In the genomic region with DNA sequence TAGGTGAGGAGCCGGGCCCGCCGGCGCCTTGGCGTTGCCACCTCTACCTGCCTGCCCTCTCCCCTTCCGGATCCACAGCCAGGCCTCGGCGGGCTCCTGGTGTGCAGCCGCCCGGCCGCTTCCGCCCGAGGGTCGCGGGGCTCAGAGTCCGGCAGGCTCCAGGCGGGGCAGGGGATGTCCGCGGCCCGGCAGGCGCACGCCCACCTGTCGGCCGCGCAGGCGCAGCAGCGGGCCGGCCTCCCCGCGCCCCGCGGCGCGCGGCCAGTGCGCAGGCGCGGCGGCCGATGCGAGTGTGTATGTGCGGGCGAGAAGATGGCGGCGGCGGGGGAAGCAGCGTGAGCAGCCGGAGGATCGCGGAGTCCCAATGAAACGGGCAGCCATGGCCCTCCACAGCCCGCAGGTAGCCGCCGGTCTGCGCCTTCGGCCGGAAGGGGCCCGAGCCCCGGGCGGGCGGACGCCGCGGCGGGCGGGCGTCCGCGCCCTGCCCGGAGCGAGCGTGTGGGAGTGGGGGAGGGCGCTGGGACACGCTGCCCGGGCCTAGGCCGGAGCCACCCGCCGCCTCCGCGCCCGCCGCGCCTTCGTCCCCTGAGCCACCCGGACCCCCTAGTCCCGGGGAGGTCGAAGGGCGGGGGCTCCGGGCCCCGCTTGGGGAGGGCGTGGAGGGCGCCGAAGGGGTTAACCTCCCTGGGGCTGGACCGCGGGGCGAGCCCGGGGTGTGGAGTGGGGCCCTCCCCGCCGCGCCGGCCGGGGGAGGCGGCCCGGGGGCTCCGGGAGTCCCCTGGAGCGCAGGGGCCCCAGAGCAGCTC, we compare ENCODE assay signal across 8 cellular contexts. TPM values are rescaled to one million over a fixed set of nuclear protein-coding genes. Genes with fewer than 3 reads are reported as not detected.
DNase-seq lines count a peak whose midpoint lies in the region; ATAC-seq lines count a peak whose summit lies in the region.

A gene with protein sequence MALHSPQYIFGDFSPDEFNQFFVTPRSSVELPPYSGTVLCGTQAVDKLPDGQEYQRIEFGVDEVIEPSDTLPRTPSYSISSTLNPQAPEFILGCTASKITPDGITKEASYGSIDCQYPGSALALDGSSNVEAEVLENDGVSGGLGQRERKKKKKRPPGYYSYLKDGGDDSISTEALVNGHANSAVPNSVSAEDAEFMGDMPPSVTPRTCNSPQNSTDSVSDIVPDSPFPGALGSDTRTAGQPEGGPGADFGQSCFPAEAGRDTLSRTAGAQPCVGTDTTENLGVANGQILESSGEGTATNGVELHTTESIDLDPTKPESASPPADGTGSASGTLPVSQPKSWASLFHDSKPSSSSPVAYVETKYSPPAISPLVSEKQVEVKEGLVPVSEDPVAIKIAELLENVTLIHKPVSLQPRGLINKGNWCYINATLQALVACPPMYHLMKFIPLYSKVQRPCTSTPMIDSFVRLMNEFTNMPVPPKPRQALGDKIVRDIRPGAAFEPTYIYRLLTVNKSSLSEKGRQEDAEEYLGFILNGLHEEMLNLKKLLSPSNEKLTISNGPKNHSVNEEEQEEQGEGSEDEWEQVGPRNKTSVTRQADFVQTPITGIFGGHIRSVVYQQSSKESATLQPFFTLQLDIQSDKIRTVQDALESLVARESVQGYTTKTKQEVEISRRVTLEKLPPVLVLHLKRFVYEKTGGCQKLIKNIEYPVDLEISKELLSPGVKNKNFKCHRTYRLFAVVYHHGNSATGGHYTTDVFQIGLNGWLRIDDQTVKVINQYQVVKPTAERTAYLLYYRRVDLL (plus strand): TSS at position 289 of the 806 bp plus-strand sequence. CDS start 91 bp downstream, at position 380.

- DNase-seq in AG08396 (ENCODE audit: low spot score) = peak; percentile 100
- peak; percentile 69 for DNase-seq in NCI-H460 (ENCODE audit: extremely low read depth, low read depth)
- DNase-seq in activated CD4-positive, alpha-beta T cell treated with anti-CD3 and anti-CD28 coated beads for 48 hours = peak; percentile 85
- peak; percentile 56 for DNase-seq in dedifferentiated amniotic fluid mesenchymal stem cell (ENCODE audit: extremely low spot score)
- peak; percentile 82 for DNase-seq in left lobe of liver (ENCODE audit: low spot score)
- peak; percentile 84 to 85 for DNase-seq in stimulated activated CD4-positive, alpha-beta T cell treated with anti-CD3 and anti-CD28 coated beads, Interleukin-2, amount 100 ng/mL, for 24 hours

- ATAC-seq in GM18873 (IDR thresholded peaks at IDR 0.05; ENCODE audit: low FRiP score, unreplicated experiment) (peak; percentile 63), HG03135 (IDR thresholded peaks at IDR 0.05; ENCODE audit: unreplicated experiment) (peak; percentile 77), left lobe of liver (peak; percentile 90)

RNA-seq across cellular contexts. Expression of the gene that starts here (rescaled TPM):
- 63.9 and 67.2 TPM in 2 replicates for total RNA-seq in NCI-H460 (2014; rRNA removed; shearing (Covaris generic))
- polyA plus RNA-seq in NCI-H460 (2014; cell fraction: nucleus; rRNA removed) = 56.4 and 56.9 TPM in 2 replicates
- total RNA-seq in left lobe of liver = 33.8 TPM

Comparison
In these comparisons a context has a peak if more than half of its experiments do, and no peak if none do; other contexts are left out.
1. Peak in every context shown above with its lines: DNase-seq and ATAC-seq.